In the genomic region with DNA sequence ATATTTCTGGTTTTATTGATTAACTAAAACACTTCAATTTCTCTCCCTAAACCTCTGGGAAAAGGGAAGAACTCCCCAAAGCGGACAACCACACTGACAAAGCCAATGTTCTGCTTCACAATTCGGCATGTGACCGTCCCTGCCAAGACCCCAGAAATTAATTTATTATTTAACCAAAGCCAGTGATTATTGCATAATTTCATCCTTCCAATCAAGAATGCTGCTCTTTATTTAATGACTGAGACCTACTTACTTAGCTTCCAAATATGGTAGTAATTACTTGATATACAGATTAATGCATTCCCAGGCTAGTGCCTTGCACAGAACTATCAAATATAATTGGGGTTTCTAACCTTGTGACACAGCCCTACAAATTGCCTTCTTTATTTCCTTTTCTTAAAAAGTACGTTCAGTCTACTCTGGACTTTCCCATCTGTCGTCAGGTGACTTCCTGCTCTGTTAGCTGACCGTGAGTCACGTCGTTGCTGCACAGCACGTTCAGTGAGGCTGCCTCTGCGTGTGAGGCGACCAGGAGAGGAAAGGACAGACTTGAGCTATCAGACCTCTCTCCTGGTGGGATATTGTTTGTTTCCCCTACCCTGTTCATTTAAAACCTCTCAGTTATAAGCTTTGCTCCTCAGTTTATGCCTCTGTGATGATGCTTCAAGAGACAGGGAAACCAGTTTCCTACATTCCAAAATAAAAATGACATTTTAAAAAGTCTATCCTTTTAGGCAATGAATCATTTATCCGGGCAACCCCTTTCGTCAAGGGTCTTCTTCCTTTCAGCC, we compare ENCODE assay signal across 1 cellular context.
A peak's percentile ranks its signal among the peaks of the same experiment; 100 is the strongest.
TF ChIP-seq lines count a peak whose summit lies in the region.

No MANE protein-coding gene starts in this region.

TF ChIP-seq in K562, 482 proteins besides CTCF, POLR2A, EP300 and RAD21 (continued from another document and continues in another):
- TF ChIP-seq DDX20 (tag; IDR thresholded peaks at IDR 0.05; ENCODE audit: low read depth), result no peak
- no peak for TF ChIP-seq ZNF316 (IDR thresholded peaks at IDR 0.05)
- TF ChIP-seq NBN (IDR thresholded peaks at IDR 0.05; ENCODE audit: low read depth), result no peak
- no peak for TF ChIP-seq RNF219 (CRISPR knock-in tag; IDR thresholded peaks at IDR 0.05)
- no peak for TF ChIP-seq PHF20 (IDR thresholded peaks at IDR 0.05; ENCODE audit: partially characterized antibody)
- TF ChIP-seq SETDB1 (IDR thresholded peaks at IDR 0.05; ENCODE audit: low read length), result no peak
- TF ChIP-seq EP400 (IDR thresholded peaks at IDR 0.05), result peak; percentile 37
- TF ChIP-seq HMG20A (CRISPR knock-in tag; conservative IDR thresholded peaks at IDR 0.05), result no peak
- TF ChIP-seq ZNF134 (CRISPR knock-in tag; conservative IDR thresholded peaks at IDR 0.05), result no peak; the same call in 1 of the 2 replicates
- no peak for TF ChIP-seq PCBP1 (IDR thresholded peaks at IDR 0.05; ENCODE audit: low read depth, low read length, poor library complexity, severe bottlenecking)
- no peak for TF ChIP-seq KDM5B (IDR thresholded peaks at IDR 0.05; ENCODE audit: insufficient replicate concordance, low read depth, low read length)
- TF ChIP-seq RBM39 (optimal IDR thresholded peaks at IDR 0.05; ENCODE audit: low read depth, low read length), result no peak
- TF ChIP-seq, protein P1, sequence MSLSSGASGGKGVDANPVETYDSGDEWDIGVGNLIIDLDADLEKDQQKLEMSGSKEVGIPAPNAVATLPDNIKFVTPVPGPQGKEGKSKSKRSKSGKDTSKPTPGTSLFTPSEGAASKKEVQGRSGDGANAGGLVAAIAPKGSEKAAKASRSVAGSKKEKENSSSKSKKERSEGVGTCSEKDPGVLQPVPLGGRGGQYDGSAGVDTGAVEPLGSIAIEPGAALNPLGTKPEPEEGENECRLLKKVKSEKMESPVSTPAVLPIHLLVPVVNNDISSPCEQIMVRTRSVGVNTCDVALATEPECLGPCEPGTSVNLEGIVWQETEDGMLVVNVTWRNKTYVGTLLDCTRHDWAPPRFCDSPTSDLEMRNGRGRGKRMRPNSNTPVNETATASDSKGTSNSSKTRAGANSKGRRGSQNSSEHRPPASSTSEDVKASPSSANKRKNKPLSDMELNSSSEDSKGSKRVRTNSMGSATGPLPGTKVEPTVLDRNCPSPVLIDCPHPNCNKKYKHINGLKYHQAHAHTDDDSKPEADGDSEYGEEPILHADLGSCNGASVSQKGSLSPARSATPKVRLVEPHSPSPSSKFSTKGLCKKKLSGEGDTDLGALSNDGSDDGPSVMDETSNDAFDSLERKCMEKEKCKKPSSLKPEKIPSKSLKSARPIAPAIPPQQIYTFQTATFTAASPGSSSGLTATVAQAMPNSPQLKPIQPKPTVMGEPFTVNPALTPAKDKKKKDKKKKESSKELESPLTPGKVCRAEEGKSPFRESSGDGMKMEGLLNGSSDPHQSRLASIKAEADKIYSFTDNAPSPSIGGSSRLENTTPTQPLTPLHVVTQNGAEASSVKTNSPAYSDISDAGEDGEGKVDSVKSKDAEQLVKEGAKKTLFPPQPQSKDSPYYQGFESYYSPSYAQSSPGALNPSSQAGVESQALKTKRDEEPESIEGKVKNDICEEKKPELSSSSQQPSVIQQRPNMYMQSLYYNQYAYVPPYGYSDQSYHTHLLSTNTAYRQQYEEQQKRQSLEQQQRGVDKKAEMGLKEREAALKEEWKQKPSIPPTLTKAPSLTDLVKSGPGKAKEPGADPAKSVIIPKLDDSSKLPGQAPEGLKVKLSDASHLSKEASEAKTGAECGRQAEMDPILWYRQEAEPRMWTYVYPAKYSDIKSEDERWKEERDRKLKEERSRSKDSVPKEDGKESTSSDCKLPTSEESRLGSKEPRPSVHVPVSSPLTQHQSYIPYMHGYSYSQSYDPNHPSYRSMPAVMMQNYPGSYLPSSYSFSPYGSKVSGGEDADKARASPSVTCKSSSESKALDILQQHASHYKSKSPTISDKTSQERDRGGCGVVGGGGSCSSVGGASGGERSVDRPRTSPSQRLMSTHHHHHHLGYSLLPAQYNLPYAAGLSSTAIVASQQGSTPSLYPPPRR (CRISPR knock-in tag; IDR thresholded peaks at IDR 0.05; ENCODE audit: borderline replicate concordance), result no peak
- TF ChIP-seq, protein P2, sequence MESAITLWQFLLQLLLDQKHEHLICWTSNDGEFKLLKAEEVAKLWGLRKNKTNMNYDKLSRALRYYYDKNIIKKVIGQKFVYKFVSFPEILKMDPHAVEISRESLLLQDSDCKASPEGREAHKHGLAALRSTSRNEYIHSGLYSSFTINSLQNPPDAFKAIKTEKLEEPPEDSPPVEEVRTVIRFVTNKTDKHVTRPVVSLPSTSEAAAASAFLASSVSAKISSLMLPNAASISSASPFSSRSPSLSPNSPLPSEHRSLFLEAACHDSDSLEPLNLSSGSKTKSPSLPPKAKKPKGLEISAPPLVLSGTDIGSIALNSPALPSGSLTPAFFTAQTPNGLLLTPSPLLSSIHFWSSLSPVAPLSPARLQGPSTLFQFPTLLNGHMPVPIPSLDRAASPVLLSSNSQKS (CRISPR knock-in tag; IDR thresholded peaks at IDR 0.05), result 0 out of 2 replicates have a peak, but pooled peaks have one; percentile 31
- TF ChIP-seq, protein P3, sequence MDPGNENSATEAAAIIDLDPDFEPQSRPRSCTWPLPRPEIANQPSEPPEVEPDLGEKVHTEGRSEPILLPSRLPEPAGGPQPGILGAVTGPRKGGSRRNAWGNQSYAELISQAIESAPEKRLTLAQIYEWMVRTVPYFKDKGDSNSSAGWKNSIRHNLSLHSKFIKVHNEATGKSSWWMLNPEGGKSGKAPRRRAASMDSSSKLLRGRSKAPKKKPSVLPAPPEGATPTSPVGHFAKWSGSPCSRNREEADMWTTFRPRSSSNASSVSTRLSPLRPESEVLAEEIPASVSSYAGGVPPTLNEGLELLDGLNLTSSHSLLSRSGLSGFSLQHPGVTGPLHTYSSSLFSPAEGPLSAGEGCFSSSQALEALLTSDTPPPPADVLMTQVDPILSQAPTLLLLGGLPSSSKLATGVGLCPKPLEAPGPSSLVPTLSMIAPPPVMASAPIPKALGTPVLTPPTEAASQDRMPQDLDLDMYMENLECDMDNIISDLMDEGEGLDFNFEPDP (CRISPR knock-in tag; IDR thresholded peaks at IDR 0.05), result no peak
- TF ChIP-seq ASH1L (IDR thresholded peaks at IDR 0.05; ENCODE audit: borderline replicate concordance, low read depth, partially characterized antibody), result peak; percentile 8
- TF ChIP-seq OTX1 (CRISPR knock-in tag; IDR thresholded peaks at IDR 0.05), result 0 out of 2 replicates have a peak, but pooled peaks have one; percentile 22
- TF ChIP-seq HOXB6 (CRISPR knock-in tag; IDR thresholded peaks at IDR 0.05; ENCODE audit: borderline replicate concordance), result no peak
- TF ChIP-seq KDM2B (CRISPR knock-in tag; IDR thresholded peaks at IDR 0.05), result no peak
- TF ChIP-seq ZNF140 (CRISPR knock-in tag; IDR thresholded peaks at IDR 0.05), result no peak
- TF ChIP-seq ZNF830 (CRISPR knock-in tag; IDR thresholded peaks at IDR 0.05), result no peak
- TF ChIP-seq BACH1 (tag; IDR thresholded peaks at IDR 0.05), result no peak
- no peak; the same call in 1 of the 2 replicates for TF ChIP-seq PHF8 (IDR thresholded peaks at IDR 0.05; ENCODE audit: borderline replicate concordance, low read length)
- TF ChIP-seq ZBTB43 (CRISPR knock-in tag; IDR thresholded peaks at IDR 0.05), result no peak
- peak; percentile 83 to 87; a peak in 3 of 4 replicates for TF ChIP-seq ZNF318 (IDR thresholded peaks at IDR 0.05; ENCODE audit: borderline replicate concordance in 1 of 2, low read depth in 1 of 2)
- peak; percentile 94 for TF ChIP-seq FOSL1 (tag; conservative IDR thresholded peaks at IDR 0.05)
- TF ChIP-seq CBX2 (IDR thresholded peaks at IDR 0.05; ENCODE audit: insufficient read depth, low read length, poor library complexity, severe bottlenecking), result no peak
- no peak for TF ChIP-seq GATAD2B (IDR thresholded peaks at IDR 0.05; ENCODE audit: borderline replicate concordance)
- peak; percentile 86; the same call in 1 of the 2 replicates for TF ChIP-seq ZNF197 (CRISPR knock-in tag; IDR thresholded peaks at IDR 0.05; ENCODE audit: low read depth)
- TF ChIP-seq E2F4 (CRISPR knock-in tag; IDR thresholded peaks at IDR 0.05; ENCODE audit: low read depth), result no peak
- TF ChIP-seq KDM1A (IDR thresholded peaks at IDR 0.05), result no peak
- peak; percentile 93 for TF ChIP-seq LEF1 (IDR thresholded peaks at IDR 0.05)
